Comparison of ENCODE assay signal across 19 cellular contexts in genomic region chr5:40334242-40334635, GRCh38.
DNase-seq lines count a peak whose midpoint lies in the region; ATAC-seq, FAIRE-seq and TF ChIP-seq lines count a peak whose summit lies in the region.
"Had no signal": no experiment of that assay in that cellular context is flagged by ENCODE, and none has a peak within 500 bp of the region (broad histone marks: within the 10 kb centered on the region; RNA-seq: fewer than 3 reads in every experiment).

No MANE protein-coding gene starts in this region.

- H3K79me2 ChIP-seq in keratinocyte (ENCODE audit: control insufficient read depth, insufficient read depth, low read length) = no peaks in the 10 kb centered on the region

- peaks cover 29% of the 10 kb centered on the region for H3K4me1 Mint-ChIP-seq in activated CD8-positive, alpha-beta T cell treated with anti-CD3 and anti-CD28 coated beads for 36 hours (ENCODE audit: low read depth)
- H3K4me1 Mint-ChIP-seq: GM23338 had no signal

- ATAC-seq in RWPE2 (ENCODE audit: low read depth) (peak; percentile 66; the same call in 2 of the 3 replicates), GM21360 (IDR thresholded peaks at IDR 0.05; ENCODE audit: unreplicated experiment) (no peak)
- ATAC-seq in activated CD8-positive, alpha-beta T cell treated with anti-CD3 and anti-CD28 coated beads for 36 hours = no peak
- ATAC-seq: GM23338 had no signal

- FAIRE-seq in keratinocyte (lab: Jason Lieb, UNC) = no peak
- FAIRE-seq: A204.1, GM12892 had no signal

- no peak overlapping the region for H3K9ac ChIP-seq in keratinocyte (ENCODE audit: control insufficient read depth, extremely low read depth, insufficient read depth, low read length)

- CTCF ChIA-PET in activated CD8-positive, alpha-beta T cell treated with anti-CD3 and anti-CD28 coated beads for 36 hours (lab: Charles Lee) = interaction anchor here (0.9 to 2.3 kb wide), 3 partner anchors 15 to 171 kb away, joined by 3 to 7 read pairs (median 3); no protein-coding TSS in a partner anchor

- H3K27ac Mint-ChIP-seq in activated CD8-positive, alpha-beta T cell treated with anti-CD3 and anti-CD28 coated beads for 36 hours = no peak overlapping the region
- H3K27ac Mint-ChIP-seq: CD4-positive, alpha-beta T cell; GM23338 had no signal

- no peaks in the 10 kb centered on the region for H4K20me1 ChIP-seq in keratinocyte (ENCODE audit: control insufficient read depth, extremely low read depth, insufficient read depth, low read length)

- peaks cover 5% of the 10 kb centered on the region for H3K9me3 Mint-ChIP-seq in activated CD8-positive, alpha-beta T cell treated with anti-CD3 and anti-CD28 coated beads for 36 hours
- H3K9me3 Mint-ChIP-seq: GM23338 had no signal

- H3K4me3 ChIP-seq in left ventricle myocardium inferior = no peak overlapping the region
- H3K4me3 ChIP-seq in right atrium auricular region = no peak overlapping the region
- no peak overlapping the region for H3K4me3 ChIP-seq in RWPE2 (ENCODE audit: severe bottlenecking)
- H3K4me3 ChIP-seq in epithelial cell of esophagus (ENCODE audit: low read length) = no peak overlapping the region
- no peak overlapping the region for H3K4me3 ChIP-seq in keratinocyte (ENCODE audit: control insufficient read depth in 2 of 3, extremely low read depth in 1 of 3, insufficient read depth in 2 of 3, low read depth in 1 of 3, low read length in 3 of 3)
- H3K4me3 ChIP-seq: GM23338 had no signal

- dilution Hi-C loops in keratinocyte (cut with MboI; ENCODE audit: extremely low pct_ligation_motif_present, low sequenced_read_pairs) = no loop called here

- intact Hi-C loops in left ventricle myocardium inferior (cut with micrococcal nuclease) = no loop called here
- intact Hi-C loops in activated CD8-positive, alpha-beta T cell treated with anti-CD3 and anti-CD28 coated beads for 36 hours (cut with micrococcal nuclease) = loop anchor here (5.0 kb wide), 1 partner anchor 112 kb away; no protein-coding TSS in a partner anchor

- DNase-seq in left ventricle myocardium inferior (no peak), right atrium auricular region (ENCODE audit: low spot score) (no peak), RWPE2 (ENCODE audit: low spot score) (no peak), epithelial cell of esophagus (ENCODE audit: low read depth) (peak; percentile 80), keratinocyte (ENCODE audit: low read depth, low spot score) (peak; percentile 28), NCI-H187 treated with DMSO at 0.1 percent for 48 hours (lab: John Stamatoyannopoulos, UW) (no peak)
- DNase-seq in activated CD8-positive, alpha-beta T cell treated with anti-CD3 and anti-CD28 coated beads for 36 hours = no peak
- DNase-seq: AML-193; Caco-2; CD4-positive, alpha-beta T cell; DMS153; DMS79; GDM1 had no signal

- H3K9me3 ChIP-seq in left ventricle myocardium inferior (replicated peaks) = peaks cover 7% of the 10 kb centered on the region
- no peaks in the 10 kb centered on the region for H3K9me3 ChIP-seq in right atrium auricular region
- H3K9me3 ChIP-seq in RWPE2 (ENCODE audit: severe bottlenecking) = peaks cover under 1% of the 10 kb centered on the region
- no peaks in the 10 kb centered on the region for H3K9me3 ChIP-seq in keratinocyte (ENCODE audit: control insufficient read depth, low read depth, low read length)
- H3K9me3 ChIP-seq: Caco-2 had no signal

- H3K4me1 ChIP-seq in left ventricle myocardium inferior = peaks cover 8% of the 10 kb centered on the region
- no peaks in the 10 kb centered on the region for H3K4me1 ChIP-seq in right atrium auricular region
- peaks cover 22% of the 10 kb centered on the region for H3K4me1 ChIP-seq in RWPE2 (ENCODE audit: insufficient read depth, poor library complexity, severe bottlenecking)
- H3K4me1 ChIP-seq in keratinocyte (ENCODE audit: control insufficient read depth, extremely low read depth, insufficient read depth, low read length) = peaks cover 20% of the 10 kb centered on the region
- H3K4me1 ChIP-seq: Caco-2 had no signal

- H3K4me2 ChIP-seq in keratinocyte (ENCODE audit: control insufficient read depth, extremely low read depth, insufficient read depth, low read depth, low read length) = peak overlapping the region; percentile 56
- H3K4me2 ChIP-seq: GM23338 had no signal

- H3K27ac ChIP-seq in left ventricle myocardium inferior (replicated peaks) = peak overlapping the region; percentile 72
- no peak overlapping the region for H3K27ac ChIP-seq in right atrium auricular region
- H3K27ac ChIP-seq in RWPE2 (ENCODE audit: poor library complexity, severe bottlenecking) = peak overlapping the region; percentile 28
- H3K27ac ChIP-seq in keratinocyte (ENCODE audit: control insufficient read depth, insufficient read depth, low read length) = peak overlapping the region; percentile 6
- H3K27ac ChIP-seq: C4-2B, HL-60 had no signal

- H3K27me3 Mint-ChIP-seq in activated CD8-positive, alpha-beta T cell treated with anti-CD3 and anti-CD28 coated beads for 36 hours = no peaks in the 10 kb centered on the region
- H3K27me3 Mint-ChIP-seq: CD4-positive, alpha-beta T cell had no signal

- H2AFZ ChIP-seq in keratinocyte (ENCODE audit: control insufficient read depth, low read length) = no peak overlapping the region
- H2AFZ ChIP-seq: GM23338 had no signal

- TF ChIP-seq CTCF in left ventricle myocardium inferior (IDR thresholded peaks at IDR 0.05; ENCODE audit: borderline replicate concordance) (no peak), right atrium auricular region (IDR thresholded peaks at IDR 0.05) (no peak), RWPE2 (IDR thresholded peaks at IDR 0.05; ENCODE audit: poor library complexity, severe bottlenecking) (no peak), epithelial cell of esophagus (IDR thresholded peaks at IDR 0.05; ENCODE audit: insufficient read depth, low read depth, low read length, missing control alignments) (no peak), keratinocyte (optimal IDR thresholded peaks at IDR 0.05 in 1 of 3, IDR thresholded peaks at IDR 0.05 in 1 of 3, conservative IDR thresholded peaks at IDR 0.05 in 1 of 3; ENCODE audit: extremely low read depth in 1 of 3, insufficient read depth in 2 of 3, low read length in 3 of 3) (no peak)
- no peak for TF ChIP-seq CTCF in activated CD8-positive, alpha-beta T cell treated with anti-CD3 and anti-CD28 coated beads for 36 hours (IDR thresholded peaks at IDR 0.05)

- POLR2A ChIA-PET in activated CD8-positive, alpha-beta T cell treated with anti-CD3 and anti-CD28 coated beads for 36 hours (lab: Charles Lee) = interaction anchor here (1.0 to 1.2 kb wide), 2 partner anchors 57 to 73 kb away, joined by 3 to 4 read pairs; no protein-coding TSS in a partner anchor

- H3K27me3 ChIP-seq in left ventricle myocardium inferior (ENCODE audit: low read depth) (no peaks in the 10 kb centered on the region), right atrium auricular region (no peaks in the 10 kb centered on the region), RWPE2 (ENCODE audit: insufficient read depth, poor library complexity, severe bottlenecking) (no peaks in the 10 kb centered on the region), keratinocyte (ENCODE audit: control insufficient read depth, extremely low read depth, insufficient read depth, low read length) (no peaks in the 10 kb centered on the region)

- no peaks in the 10 kb centered on the region for H3K36me3 ChIP-seq in left ventricle myocardium inferior
- no peaks in the 10 kb centered on the region for H3K36me3 ChIP-seq in right atrium auricular region
- no peaks in the 10 kb centered on the region for H3K36me3 ChIP-seq in RWPE2 (ENCODE audit: low read depth)
- H3K36me3 ChIP-seq in keratinocyte (ENCODE audit: control insufficient read depth in 2 of 2, extremely low read depth in 1 of 2, insufficient read depth in 2 of 2, low read length in 2 of 2) = no peaks in the 10 kb centered on the region

- no peaks in the 10 kb centered on the region for H3K9me1 ChIP-seq in keratinocyte (ENCODE audit: control insufficient read depth, extremely low read depth, insufficient read depth, low read length)

- H3K4me3 Mint-ChIP-seq in activated CD8-positive, alpha-beta T cell treated with anti-CD3 and anti-CD28 coated beads for 36 hours = no peak overlapping the region
- H3K4me3 Mint-ChIP-seq: CD4-positive, alpha-beta T cell; GM23338 had no signal

- H3K36me3 Mint-ChIP-seq in activated CD8-positive, alpha-beta T cell treated with anti-CD3 and anti-CD28 coated beads for 36 hours (ENCODE audit: low read depth) = no peaks in the 10 kb centered on the region

Comparison
In these comparisons a context has a peak if more than half of its experiments do, and no peak if none do; other contexts are left out.
1. H3K27ac ChIP-seq: peak in left ventricle myocardium inferior (single experiment), RWPE2 (single experiment) and keratinocyte (single experiment); none in right atrium auricular region (0 of 2).
2. DNase-seq: peak in epithelial cell of esophagus (single experiment) and keratinocyte (single experiment); none in left ventricle myocardium inferior (single experiment), right atrium auricular region (single experiment), RWPE2 (single experiment), activated CD8-positive, alpha-beta T cell treated with anti-CD3 and anti-CD28 coated beads for 36 hours (single experiment) and NCI-H187 treated with DMSO at 0.1 percent for 48 hours (single experiment).